8 cellular contexts compared by ENCODE assay signal in genomic region chr22:38700789-38701628, GRCh38. TPM values are rescaled to one million over a fixed set of nuclear protein-coding genes. Genes with fewer than 3 reads are reported as not detected.
DNase-seq lines count a peak whose midpoint lies in the region; ATAC-seq and TF ChIP-seq lines count a peak whose summit lies in the region.

Gene JOSD1, minus strand, starts transcription at chr22:38700943. Its CDS starts 956 bp downstream, at chr22:38699987.

- H3K27me3 ChIP-seq in adrenal gland (no peaks in the 10 kb centered on the region), tibial nerve (no peaks in the 10 kb centered on the region)

- H3K36me3 ChIP-seq in adrenal gland (replicated peaks in 1 of 2) (no peaks in the 10 kb centered on the region), tibial nerve (peaks cover 0 to 11% (median 0%) of the 10 kb centered on the region in 3 donors)

- TF ChIP-seq EP300 in tibial nerve (IDR thresholded peaks at IDR 0.05): peak; percentile 95 to 99

- TF ChIP-seq CTCF in adrenal gland (IDR thresholded peaks at IDR 0.05) (peak in 4 of 6 experiments; percentile 1 to 9 (median 8)), tibial nerve (IDR thresholded peaks at IDR 0.05) (peak in 2 of 5 experiments; percentile 59 to 75)

- TF ChIP-seq POLR2A in adrenal gland (IDR thresholded peaks at IDR 0.05): peak; percentile 93 to 94
- peak; percentile 99 to 100 for TF ChIP-seq POLR2A in tibial nerve (IDR thresholded peaks at IDR 0.05)

- intact Hi-C loops in T-helper 1 cell treated with Interleukin-12 subunit alpha and Interleukin-12 subunit beta and Interleukin-4 antibody, amounts not matched to agents 30 ng/mL and 1 ng/mL, for 36 hours (cut with micrococcal nuclease): loop anchor here (1.0 to 2.0 kb wide), 4 partner anchors 20 to 1476 kb away; partner anchors contain the start of genes CBY1, DDX17, FAM227A and TNRC6B
- intact Hi-C loops in adrenal gland (cut with DNase I): no loop called here
- intact Hi-C loops in cardiac septum (cut with DNase I): loop anchor here (5.0 kb wide), 1 partner anchor 56 kb away; the partner anchor contains the start of gene SUN2

- peaks cover 24 to 51% of the 10 kb centered on the region in 2 donors for H3K4me1 ChIP-seq in adrenal gland (replicated peaks in 1 of 2)
- peaks cover 0 to 57% (median 43%) of the 10 kb centered on the region in 4 donors for H3K4me1 ChIP-seq in tibial nerve

- WGBS in adrenal gland, 4 donors: 1 to 27% (median 1%) methylated on average over 2 to 94 of the region's 94 CpGs
- WGBS in tibial nerve, 2 donors: 1% methylated on average over 38 to 40 of the region's 94 CpGs

- DNase-seq in NCI-H1436 (lab: John Stamatoyannopoulos, UW): peak; percentile 93
- peak; percentile 92 to 98 (median 96) for DNase-seq in adrenal gland
- peak; percentile 99 for DNase-seq in cardiac septum (ENCODE audit: low spot score)
- peak; percentile 91 for DNase-seq in pons (ENCODE audit: low spot score)
- DNase-seq in tibial nerve (ENCODE audit: low spot score in 2 of 2): peak; percentile 94 to 96

- H3K9me3 ChIP-seq in adrenal gland (replicated peaks in 1 of 3) (no peaks in the 10 kb centered on the region), tibial nerve (no peaks in the 10 kb centered on the region)

- peak; percentile 41 for ATAC-seq in HG02678 (IDR thresholded peaks at IDR 0.05; ENCODE audit: unreplicated experiment)

- H3K4me3 ChIP-seq in GM08714 (ENCODE audit: low read length): peak within 1 kb of the TSS; percentile 99
- H3K4me3 ChIP-seq in adrenal gland: peak within 1 kb of the TSS; percentile 43 to 86 (median 80)
- H3K4me3 ChIP-seq in tibial nerve: peak within 1 kb of the TSS; percentile 58 to 94 (median 88)

- H3K27ac ChIP-seq in adrenal gland: peak within 1 kb of the TSS; percentile 63 to 100 (median 98)
- peak within 1 kb of the TSS; percentile 90 to 99 (median 99) for H3K27ac ChIP-seq in tibial nerve

RNA-seq across cellular contexts. Expression of gene JOSD1, which starts in this region (rescaled TPM):
- 74.6 and 77.6 TPM in 2 replicates for total RNA-seq in T-helper 1 cell treated with Interleukin-12 subunit alpha and Interleukin-12 subunit beta and Interleukin-4 antibody, amounts not matched to agents 30 ng/mL and 1 ng/mL, for 36 hours
- total RNA-seq in adrenal gland (10 to 100 TPM; 35.5 to 93.4 (median 47.3) TPM), cardiac septum (24.0 TPM), tibial nerve (10 to 100 TPM; 50.7 to 86.4 (median 76.0) TPM)
- 10 to 100 TPM; 14.3 to 27.2 (median 18.1) TPM for polyA plus RNA-seq in adrenal gland

Comparison
In these comparisons a context has a peak if more than half of its experiments do, and no peak if none do; other contexts are left out.
1. Peak in every context shown above with its lines: DNase-seq, ATAC-seq, H3K4me3 ChIP-seq and H3K27ac ChIP-seq.
2. intact Hi-C loops: an anchor here in T-helper 1 cell treated with Interleukin-12 subunit alpha and Interleukin-12 subunit beta and Interleukin-4 antibody, amounts not matched to agents 30 ng/mL and 1 ng/mL, for 36 hours (1.0 to 2.0 kb wide) and cardiac septum (5.0 kb wide); none called in adrenal gland.